ENCODE assay signal across 8 cellular contexts in the genomic region with DNA sequence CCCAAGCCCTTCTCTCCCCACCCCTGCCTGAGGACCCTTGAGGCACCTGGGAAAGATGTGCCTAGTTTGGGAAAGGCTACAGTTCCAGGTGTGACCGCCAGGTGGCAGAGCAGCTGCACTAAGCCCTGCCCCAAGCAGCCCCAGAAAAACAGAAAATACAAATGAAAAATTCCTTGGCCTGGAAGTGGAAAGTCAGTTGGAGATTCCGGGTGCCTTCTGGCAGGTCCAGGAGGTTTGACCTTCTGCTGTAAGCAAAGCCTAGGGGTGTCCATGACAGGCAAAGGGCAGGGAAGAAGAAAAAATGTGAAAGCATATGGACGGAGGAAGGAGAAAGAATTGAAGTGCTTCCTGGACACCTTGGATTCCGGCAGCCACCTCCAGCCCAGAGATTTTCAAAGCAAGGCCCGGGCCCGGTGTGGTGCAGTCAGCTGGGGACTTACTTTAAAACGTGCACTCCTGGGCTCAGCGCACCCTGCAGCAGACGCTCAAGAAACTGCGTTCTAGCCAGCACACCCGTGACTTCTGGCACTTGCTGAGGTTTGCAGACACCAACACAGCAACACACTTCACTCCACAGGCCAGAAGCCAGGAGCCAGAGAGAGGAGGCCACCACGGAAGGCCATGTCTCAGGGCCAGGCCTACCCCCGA. TPM values are rescaled to one million over a fixed set of nuclear protein-coding genes. Genes with fewer than 3 reads are reported as not detected.
DNase-seq lines count a peak whose midpoint lies in the region; ATAC-seq, FAIRE-seq and TF ChIP-seq lines count a peak whose summit lies in the region.

No MANE protein-coding gene starts in this region.

- H3K4me3 ChIP-seq in cardiac fibroblast (replicated peaks in 1 of 2; ENCODE audit: low read depth in 2 of 2, low read length in 2 of 2) (no peak overlapping the region), kidney (ENCODE audit: low read length in 2 of 2) (no peak overlapping the region)

- H3K9ac ChIP-seq in kidney (ENCODE audit: low read length in 2 of 2): peak overlapping the region in 1 of 2 donors; percentile 48

- FAIRE-seq in D721Med (lab: Jason Lieb, UNC) (no peak), kidney (lab: Jason Lieb, UNC) (no peak)

- H3K36me3 ChIP-seq in kidney (ENCODE audit: control insufficient read depth in 1 of 2, insufficient read depth in 2 of 2, low read length in 2 of 2): no peaks in the 10 kb centered on the region

- TF ChIP-seq CTCF in D721Med (IDR thresholded peaks at IDR 0.05; ENCODE audit: insufficient read depth, missing control alignments): peak; percentile 87
- peak; percentile 98 for TF ChIP-seq CTCF in cardiac fibroblast (IDR thresholded peaks at IDR 0.05; ENCODE audit: low read depth, low read length)
- peak; percentile 98 for TF ChIP-seq CTCF in kidney (IDR thresholded peaks at IDR 0.05; ENCODE audit: borderline replicate concordance, extremely low read depth, insufficient read depth)

- DNase-seq in D721Med (ENCODE audit: insufficient read length, low spot score): peak; percentile 58
- peak; percentile 74 for DNase-seq in KBM-7
- peak; percentile 63 for DNase-seq in UCSD-AML1 (lab: John Stamatoyannopoulos, UW; ENCODE audit: unreplicated experiment)
- peak; percentile 66 to 74 for DNase-seq in cardiac fibroblast (ENCODE audit: low read depth in 2 of 2)
- peak; percentile 84 for DNase-seq in kidney
- DNase-seq in stimulated activated CD4-positive, alpha-beta T cell treated with anti-CD3 and anti-CD28 coated beads, Interleukin-1b, Interleukin-23, amount 100 ng/mL, for 48 hours: peak; percentile 40

- H3K27ac ChIP-seq in kidney (ENCODE audit: low read depth in 2 of 2, low read length in 2 of 2): peak overlapping the region; percentile 24 to 83

- no peaks in the 10 kb centered on the region for H3K9me3 ChIP-seq in kidney (ENCODE audit: control insufficient read depth in 1 of 2, low read length in 2 of 2)

- ATAC-seq in HG02623 (IDR thresholded peaks at IDR 0.05; ENCODE audit: unreplicated experiment) (no peak), HG03196 (IDR thresholded peaks at IDR 0.05; ENCODE audit: unreplicated experiment) (no peak)

- in situ Hi-C loops in KBM-7 (cut with MboI; ENCODE audit: low pct_unique_long_range_greater_than_20kb, low sequenced_read_pairs): no loop called here

- H3K4me1 ChIP-seq in kidney (ENCODE audit: control insufficient read depth in 1 of 2, insufficient read depth in 1 of 2, low read depth in 1 of 2, low read length in 2 of 2): peaks cover 15 to 17% of the 10 kb centered on the region in 2 donors

- intact Hi-C loops in kidney (cut with DNase I): no loop called here

RNA-seq across cellular contexts. Expression of gene SLC22A11, which starts 2.1 kb away (rescaled TPM):
- 9.4 TPM for total RNA-seq in kidney
- 105 TPM for polyA plus RNA-seq in kidney (ENCODE audit: insufficient read depth, low read depth, low replicate concordance)

RNA-seq across cellular contexts. Expression of gene SLC22A12, which starts 37.3 kb away (rescaled TPM):
- total RNA-seq in kidney: 5.3 TPM
- 85.9 TPM for polyA plus RNA-seq in kidney (ENCODE audit: insufficient read depth, low read depth, low replicate concordance)
